In genomic region chr5:136053336-136054121, GRCh38 we compare ENCODE assay signal across 9 cellular contexts. TPM values are rescaled to one million over a fixed set of nuclear protein-coding genes. Genes with fewer than 3 reads are reported as not detected.
DNase-seq lines count a peak whose midpoint lies in the region; ATAC-seq, FAIRE-seq and TF ChIP-seq lines count a peak whose summit lies in the region.
"Had no signal": no experiment of that assay in that cellular context is flagged by ENCODE, and none has a peak within 500 bp of the region (broad histone marks: within the 10 kb centered on the region; RNA-seq: fewer than 3 reads in every experiment).

No MANE protein-coding gene starts in this region.

- H3F3A ChIP-seq in neural progenitor cell (ENCODE audit: low read depth) = no peaks in the 10 kb centered on the region

- no peaks in the 10 kb centered on the region for H3K79me2 ChIP-seq in neural progenitor cell (ENCODE audit: low read depth)

- H3K36me3 ChIP-seq in heart right ventricle (peaks cover 0 to 100% (median 6%) of the 10 kb centered on the region in 9 donors), testis (ENCODE audit: low read depth, missing control alignments) (no peaks in the 10 kb centered on the region), neural progenitor cell (no peaks in the 10 kb centered on the region)

- peak overlapping the region in 8 of 10 donors; percentile 28 to 61 (median 50) for H3K27ac ChIP-seq in heart right ventricle
- H3K27ac ChIP-seq in testis = no peak overlapping the region
- H3K27ac ChIP-seq in neural progenitor cell = no peak overlapping the region

- no peak for FAIRE-seq in H54 (lab: Jason Lieb, UNC)
- FAIRE-seq: GM18507 had no signal

- DNase-seq in H54 (ENCODE audit: insufficient read length, low spot score) = peak; percentile 78
- no peak for DNase-seq in WTC11 (ENCODE audit: low spot score)
- DNase-seq in heart right ventricle = no peak
- DNase-seq in smooth muscle cell of the brain vasculature (ENCODE audit: low read depth, low spot score) = peak; percentile 70
- no peak for DNase-seq in testis
- no peak for DNase-seq in neural progenitor cell (ENCODE audit: low spot score)

- POLR2A ChIA-PET in WTC11 (lab: Charles Lee) = interaction anchor here (0.7 kb wide), 1 partner anchor 168 kb away, joined by 3 read pairs; no protein-coding TSS in a partner anchor

- H3K4me1 ChIP-seq in heart right ventricle (peaks cover 0 to 38% (median 29%) of the 10 kb centered on the region in 9 donors), testis (peaks cover 8% of the 10 kb centered on the region), neural progenitor cell (peaks cover 11% of the 10 kb centered on the region)

- TF ChIP-seq CTCF in WTC11 (IDR thresholded peaks at IDR 0.05) = no peak
- no peak for TF ChIP-seq CTCF in heart right ventricle (IDR thresholded peaks at IDR 0.05)
- TF ChIP-seq CTCF in testis (IDR thresholded peaks at IDR 0.05) = no peak
- no peak for TF ChIP-seq CTCF in neural progenitor cell (IDR thresholded peaks at IDR 0.05)

- no peak overlapping the region for H3K4me3 ChIP-seq in heart right ventricle
- H3K4me3 ChIP-seq in testis = no peak overlapping the region
- H3K4me3 ChIP-seq in neural progenitor cell = no peak overlapping the region

- H2AFZ ChIP-seq in neural progenitor cell (replicated peaks) = no peak overlapping the region

- H3K4me3 Mint-ChIP-seq in WTC11 (no peak overlapping the region), neural progenitor cell (no peak overlapping the region)

- ATAC-seq in WTC11 (no peak), heart right ventricle (peak in 5 of 8 donors; percentile 3 to 57 (median 21)), GM18517 (IDR thresholded peaks at IDR 0.05; ENCODE audit: unreplicated experiment) (no peak), GM21447 (IDR thresholded peaks at IDR 0.05; ENCODE audit: unreplicated experiment) (no peak)

- H3K9me3 ChIP-seq in heart right ventricle (no peaks in the 10 kb centered on the region), testis (no peaks in the 10 kb centered on the region), neural progenitor cell (ENCODE audit: low read depth) (no peaks in the 10 kb centered on the region)

- H3K36me3 Mint-ChIP-seq in WTC11 (no peaks in the 10 kb centered on the region), neural progenitor cell (no peaks in the 10 kb centered on the region)

- H3K4me1 Mint-ChIP-seq in WTC11 (peaks cover 15% of the 10 kb centered on the region), neural progenitor cell (peaks cover 33% of the 10 kb centered on the region)

- no peaks in the 10 kb centered on the region; the same call in 1 of the 2 replicates for H3K27me3 Mint-ChIP-seq in WTC11 (ENCODE audit: low read depth)
- peaks cover 4% of the 10 kb centered on the region for H3K27me3 Mint-ChIP-seq in neural progenitor cell (ENCODE audit: insufficient read depth, low read depth)

- no peak for TF ChIP-seq POLR2A in H54 (IDR thresholded peaks at IDR 0.05; ENCODE audit: low read depth, low read length)
- no peak for TF ChIP-seq POLR2A in testis (IDR thresholded peaks at IDR 0.05)

- intact Hi-C loops in heart right ventricle (cut with DNase I) = loop anchor here in 1 of 10 donors (5.0 kb wide), 1 partner anchor 1279 kb away; no protein-coding TSS in a partner anchor
- intact Hi-C loops in testis (cut with DNase I; ENCODE audit: low total_unique reads) = loop anchor here (10.0 kb wide), 1 partner anchor 99 kb away; the partner anchor contains the start of gene LECT2

- H3K27ac Mint-ChIP-seq in WTC11 (no peak overlapping the region), neural progenitor cell (no peak overlapping the region)

- H3K27me3 ChIP-seq in heart right ventricle = no peaks in the 10 kb centered on the region
- no peaks in the 10 kb centered on the region for H3K27me3 ChIP-seq in testis
- H3K27me3 ChIP-seq in neural progenitor cell = no peaks in the 10 kb centered on the region

- 69 to 75% methylated on average over 6 of the region's 6 CpGs for WGBS in heart right ventricle, 2 donors
- WGBS in testis, 2 donors = 83 to 90% methylated on average over 6 of the region's 6 CpGs

- no peak overlapping the region for H3K4me2 ChIP-seq in neural progenitor cell

- H4K20me1 ChIP-seq in neural progenitor cell (ENCODE audit: low read depth) = no peaks in the 10 kb centered on the region

- H3K9ac ChIP-seq in neural progenitor cell = no peak overlapping the region

- CTCF ChIA-PET in WTC11 (lab: Charles Lee) = no interaction called here

- H3K9me3 Mint-ChIP-seq in WTC11 = no peaks in the 10 kb centered on the region
- no peaks in the 10 kb centered on the region for H3K9me3 Mint-ChIP-seq in neural progenitor cell

TF ChIP-seq in WTC11, 78 proteins besides CTCF, POLR2A, EP300 and RAD21:
- TF ChIP-seq USF1 (CRISPR knock-in tag; IDR thresholded peaks at IDR 0.05) = no peak
- TF ChIP-seq GABPB1 (CRISPR knock-in tag; IDR thresholded peaks at IDR 0.05) = peak; percentile 90

RNA-seq across cellular contexts. Expression of gene TGFBI, which starts 24.7 kb away (rescaled TPM):
- total RNA-seq in WTC11 (2021) (7.2 to 9.1 TPM (median 7.8 TPM) in 3 replicates), heart right ventricle (100 to 1,000 TPM in 1 of 10 donors, 10 to 100 TPM in 9; 29.6 to 137 (median 46.2) TPM), testis (10 to 100 TPM in 1 of 2 donors, 1 to 10 TPM in 1; 9.0 to 15.4 TPM), neural progenitor cell (ENCODE audit: low replicate concordance) (9.5 and 16.4 TPM in 2 replicates)
- polyA plus RNA-seq in heart right ventricle (10 to 100 TPM; 65.5 to 69.9 TPM), testis (ENCODE audit: insufficient read depth, low read depth, low replicate concordance) (77.2 TPM)

Comparison
In these comparisons a context has a peak if more than half of its experiments do, and no peak if none do; other contexts are left out.
1. DNase-seq: peak in H54 (single experiment) and smooth muscle cell of the brain vasculature (single experiment); none in WTC11 (single experiment), heart right ventricle (0 of 2), testis (single experiment) and neural progenitor cell (single experiment).
2. ATAC-seq: peak in heart right ventricle (5 of 8); none in WTC11 (single experiment), GM18517 (single experiment) and GM21447 (single experiment).
3. H3K27ac ChIP-seq: peak in heart right ventricle (8 of 10); none in testis (0 of 2) and neural progenitor cell (single experiment).